ENCODE assay signal across 25 cellular contexts in the genomic region with DNA sequence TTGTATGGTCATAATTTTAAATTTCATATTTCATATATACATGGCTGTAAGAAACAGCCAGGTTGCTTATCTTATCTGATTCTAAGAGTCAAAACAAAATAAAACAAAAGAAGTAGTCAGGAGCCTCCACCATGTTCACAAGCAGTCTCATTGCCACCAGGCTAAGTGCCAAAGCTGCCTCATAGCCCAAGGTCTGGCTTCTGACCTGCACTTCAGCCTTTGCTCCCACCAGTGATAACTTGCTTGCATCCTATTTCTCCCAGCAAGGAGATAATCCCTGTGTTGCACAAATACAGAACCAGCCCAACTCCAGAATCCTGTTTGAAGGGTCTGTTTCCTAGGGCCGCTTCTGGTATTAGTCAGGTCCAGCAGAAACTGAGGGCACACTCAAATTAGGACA. TPM values are rescaled to one million over a fixed set of nuclear protein-coding genes. Genes with fewer than 3 reads are reported as not detected.
"Had no signal": no experiment of that assay in that cellular context is flagged by ENCODE, and none has a peak within 500 bp of the region (broad histone marks: within the 10 kb centered on the region; RNA-seq: fewer than 3 reads in every experiment).

No MANE protein-coding gene starts in this region.

- H3K9ac ChIP-seq: neural progenitor cell had no signal

- H3K36me3 ChIP-seq: esophagus squamous epithelium, heart right ventricle, neural progenitor cell, prostate gland, right atrium auricular region, transverse colon, upper lobe of right lung, uterus had no signal

- H3K9me3 ChIP-seq: esophagus squamous epithelium, heart right ventricle, prostate gland, right atrium auricular region, transverse colon, upper lobe of right lung, uterus had no signal

- DNase-seq: dermis blood vessel endothelial cell; effector memory CD4-positive, alpha-beta T cell; esophagus squamous epithelium; foreskin melanocyte; glutamatergic neuron; heart right ventricle; hippocampal formation; left cardiac atrium; left ventricle myocardium superior; naive B cell; stimulated activated CD4-positive, alpha-beta T cell treated with anti-CD3 and anti-CD28 coated beads, Interleukin-15, amount 100 ng/mL, for 24 hours; stimulated activated CD4-positive, alpha-beta T cell treated with anti-CD3 and anti-CD28 coated beads, Interleukin-2, amount 100 ng/mL, for 48 hours; stimulated activated naive B cell treated with anti-CD40 and anti-IgM and Interleukin-4, amounts not matched to agents 10 μg/mL and 1 μg/mL and 100 μg/mL, for 72 hours; transverse colon; upper lobe of right lung had no signal

- ATAC-seq: heart right ventricle; left cardiac atrium; left ventricle myocardium superior; stimulated activated naive B cell treated with anti-CD40 and anti-IgM and Interleukin-4, amounts not matched to agents 10 μg/mL and 1 μg/mL and 100 μg/mL, for 72 hours; upper lobe of right lung had no signal

- H3K4me1 ChIP-seq: neural progenitor cell, prostate gland, right atrium auricular region, transverse colon, upper lobe of right lung, uterus had no signal

- FAIRE-seq: endothelial cell of umbilical vein, islet of Langerhans had no signal

- H3K27ac ChIP-seq: coronary artery, esophagus squamous epithelium, heart right ventricle, neural progenitor cell, prostate gland, right atrium auricular region, skin epidermis, transverse colon, upper lobe of right lung, uterus had no signal

- H3K27me3 ChIP-seq: neural progenitor cell, right atrium auricular region, transverse colon, upper lobe of right lung, uterus had no signal

- H3K4me3 ChIP-seq: coronary artery, esophagus squamous epithelium, heart right ventricle, lung, neural progenitor cell, prostate gland, right atrium auricular region, skin epidermis, transverse colon, upper lobe of right lung, uterus had no signal

RNA-seq across cellular contexts. Expression of a gene that starts 53.9 kb away (rescaled TPM):
- total RNA-seq: mononuclear cell had no signal
